Comparison of ENCODE assay signal across 11 cellular contexts in genomic region chr9:130118841-130119520, GRCh38. TPM values are rescaled to one million over a fixed set of nuclear protein-coding genes. Genes with fewer than 3 reads are reported as not detected.
DNase-seq lines count a peak whose midpoint lies in the region; ATAC-seq and TF ChIP-seq lines count a peak whose summit lies in the region.
"Had no signal": no experiment of that assay in that cellular context is flagged by ENCODE, and none has a peak within 500 bp of the region (broad histone marks: within the 10 kb centered on the region; RNA-seq: fewer than 3 reads in every experiment).

No MANE protein-coding gene starts in this region.

- CTCF ChIA-PET in activated CD8-positive, alpha-beta memory T cell treated with anti-CD3 and anti-CD28 coated beads, Interleukin-2, amount 10 ng/mL, durations not matched to agents 7 days and 5 days (lab: Charles Lee): interaction anchor here (1.5 kb wide), 1 partner anchor 9 kb away, joined by 3 read pairs; no protein-coding TSS in a partner anchor

- no peak overlapping the region for H3K4me3 Mint-ChIP-seq in activated CD8-positive, alpha-beta memory T cell treated with anti-CD3 and anti-CD28 coated beads, Interleukin-2, amount 10 ng/mL, durations not matched to agents 7 days and 5 days
- H3K4me3 Mint-ChIP-seq: B cell had no signal

- peaks cover 22% of the 10 kb centered on the region for H3K36me3 ChIP-seq in NT2/D1 (ENCODE audit: insufficient read depth, insufficient read length, low read length)
- peaks cover 19% of the 10 kb centered on the region for H3K36me3 ChIP-seq in iPS-15b (ENCODE audit: control insufficient read depth, insufficient read depth, low read length)
- H3K36me3 ChIP-seq in tibial artery: peaks cover 18 to 76% (median 46%) of the 10 kb centered on the region in 3 donors

- no peak overlapping the region for H3K4me3 ChIP-seq in NT2/D1 (ENCODE audit: insufficient read length, low read depth)
- no peak overlapping the region for H3K4me3 ChIP-seq in iPS-15b (ENCODE audit: low read depth, low read length)
- no peak overlapping the region for H3K4me3 ChIP-seq in tibial artery

- TF ChIP-seq CTCF in tibial artery (IDR thresholded peaks at IDR 0.05): no peak

- H3K9me3 Mint-ChIP-seq in activated CD8-positive, alpha-beta memory T cell treated with anti-CD3 and anti-CD28 coated beads, Interleukin-2, amount 10 ng/mL, durations not matched to agents 7 days and 5 days (ENCODE audit: low read depth): no peaks in the 10 kb centered on the region

- peaks cover 1% of the 10 kb centered on the region for H3K36me3 Mint-ChIP-seq in activated CD8-positive, alpha-beta memory T cell treated with anti-CD3 and anti-CD28 coated beads, Interleukin-2, amount 10 ng/mL, durations not matched to agents 7 days and 5 days

- H3K9ac ChIP-seq in NT2/D1 (ENCODE audit: insufficient read length, low read depth): peak overlapping the region; percentile 27
- H3K9ac ChIP-seq in iPS-15b (ENCODE audit: low read depth, low read length): peak overlapping the region; percentile 12

- intact Hi-C loops in tibial artery (cut with DNase I; ENCODE audit: low total_unique reads): no loop called here

- H3K27me3 ChIP-seq in NT2/D1 (ENCODE audit: insufficient read depth, insufficient read length) (no peaks in the 10 kb centered on the region), iPS-15b (ENCODE audit: control insufficient read depth, insufficient read depth, low read length) (no peaks in the 10 kb centered on the region), tibial artery (no peaks in the 10 kb centered on the region)

- peak overlapping the region; percentile 72 to 77 for H3K27ac ChIP-seq in tibial artery

- H3K9me3 ChIP-seq in NT2/D1 (ENCODE audit: insufficient read depth, low read length) (no peaks in the 10 kb centered on the region), iPS-15b (ENCODE audit: control insufficient read depth, insufficient read depth, low read length) (no peaks in the 10 kb centered on the region), tibial artery (no peaks in the 10 kb centered on the region)

- no peaks in the 10 kb centered on the region for H3K27me3 Mint-ChIP-seq in activated CD8-positive, alpha-beta memory T cell treated with anti-CD3 and anti-CD28 coated beads, Interleukin-2, amount 10 ng/mL, durations not matched to agents 7 days and 5 days
- H3K27me3 Mint-ChIP-seq: B cell had no signal

- no peak for DNase-seq in activated CD8-positive, alpha-beta memory T cell treated with anti-CD3 and anti-CD28 coated beads, Interleukin-2, amount 10 ng/mL, durations not matched to agents 7 days and 5 days
- DNase-seq in activated CD8-positive, alpha-beta memory T cell treated with anti-CD3 and anti-CD28 coated beads, Interleukin-2, amount 50 U/mL, for 48 hours: no peak
- DNase-seq in NT2/D1 (ENCODE audit: low read depth, low spot score): no peak
- DNase-seq in tibial artery: no peak
- no peak for DNase-seq in midbrain (lab: John Stamatoyannopoulos, UW)
- DNase-seq: aorta, trophoblast cell had no signal

- H3K4me1 ChIP-seq in NT2/D1 (ENCODE audit: insufficient read depth, insufficient read length) (peaks cover 32% of the 10 kb centered on the region), iPS-15b (ENCODE audit: control insufficient read depth, insufficient read depth, low read length) (peaks cover 3% of the 10 kb centered on the region), tibial artery (peaks cover 0 to 21% (median 10%) of the 10 kb centered on the region in 4 donors)

- H3K27ac Mint-ChIP-seq in activated CD8-positive, alpha-beta memory T cell treated with anti-CD3 and anti-CD28 coated beads, Interleukin-2, amount 10 ng/mL, durations not matched to agents 7 days and 5 days: no peak overlapping the region
- H3K27ac Mint-ChIP-seq: B cell had no signal

- H3K4me1 Mint-ChIP-seq in activated CD8-positive, alpha-beta memory T cell treated with anti-CD3 and anti-CD28 coated beads, Interleukin-2, amount 10 ng/mL, durations not matched to agents 7 days and 5 days: peaks cover 2% of the 10 kb centered on the region

- ATAC-seq in activated CD8-positive, alpha-beta memory T cell treated with anti-CD3 and anti-CD28 coated beads, Interleukin-2, amount 10 ng/mL, durations not matched to agents 7 days and 5 days: peak; percentile 30
- ATAC-seq in HG03571 (IDR thresholded peaks at IDR 0.05; ENCODE audit: unreplicated experiment) (no peak), HG03457 (IDR thresholded peaks at IDR 0.05; ENCODE audit: unreplicated experiment) (no peak)

RNA-seq across cellular contexts. Expression of gene NCS1, which starts 53.2 kb away (rescaled TPM):
- total RNA-seq in activated CD8-positive, alpha-beta memory T cell treated with anti-CD3 and anti-CD28 coated beads, Interleukin-2, amount 10 ng/mL, durations not matched to agents 7 days and 5 days: 10 to 100 TPM in 1 of 2 experiments, 1 to 10 TPM in 1; 4.0 to 16.9 TPM
